ENCODE assay signal across 11 cellular contexts in the genomic region with DNA sequence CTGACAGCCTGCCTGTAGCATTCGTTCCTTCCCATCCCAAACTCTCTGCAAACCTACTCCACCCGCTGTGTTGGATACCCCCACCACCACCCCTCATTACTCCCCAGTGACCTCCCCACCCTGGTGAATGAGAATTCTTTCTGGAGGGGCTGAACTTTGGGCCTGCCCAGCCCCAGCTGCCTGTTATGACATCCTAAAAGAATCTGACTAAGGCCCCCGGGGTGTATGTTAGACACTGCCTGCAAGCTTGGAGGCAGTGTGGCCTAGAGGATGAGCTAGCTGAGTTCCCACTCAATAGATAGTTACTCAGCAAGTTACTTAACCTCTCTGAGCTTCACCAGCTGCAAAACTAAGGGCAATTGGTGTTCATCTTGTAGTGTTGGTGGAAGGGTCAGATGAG.
A peak's percentile ranks its signal among the peaks of the same experiment; 100 is the strongest.
DNase-seq lines count a peak whose midpoint lies in the region; ATAC-seq, FAIRE-seq and TF ChIP-seq lines count a peak whose summit lies in the region.
"Had no signal": no experiment of that assay in that cellular context is flagged by ENCODE, and none has a peak within 500 bp of the region (broad histone marks: within the 10 kb centered on the region; RNA-seq: fewer than 3 reads in every experiment).

No MANE protein-coding gene starts in this region.

- H3K4me1 ChIP-seq in right cardiac atrium (ENCODE audit: control insufficient read depth, insufficient read depth, low read length) (no peaks in the 10 kb centered on the region), thyroid gland (peaks cover 48 to 50% of the 10 kb centered on the region in 2 donors)
- H3K4me1 ChIP-seq: sigmoid colon had no signal

- DNase-seq in HTR-8/SVneo (ENCODE audit: insufficient read length, low spot score) (peak; percentile 30), brain pericyte (ENCODE audit: low read depth, low spot score) (peak; percentile 34), right cardiac atrium (peak in 1 of 3 donors; percentile 61), thyroid gland (no peak), retina (no peak), NCI-H2081 treated with DMSO at 0.1 percent for 48 hours (lab: John Stamatoyannopoulos, UW) (no peak), NCI-H2196 (lab: John Stamatoyannopoulos, UW; ENCODE audit: unreplicated experiment) (no peak)
- DNase-seq: naive thymus-derived CD8-positive, alpha-beta T cell; sigmoid colon had no signal

- FAIRE-seq in HTR-8/SVneo (lab: Jason Lieb, UNC): peak; percentile 54

- intact Hi-C loops in right cardiac atrium (cut with DNase I): no loop called here
- intact Hi-C loops in thyroid gland (cut with DNase I): no loop called here

- peak; percentile 32 to 45 for ATAC-seq in right cardiac atrium
- ATAC-seq: activated CD4-positive, CD25-positive, alpha-beta regulatory T cell treated with anti-CD3 and anti-CD28 coated beads, Interleukin-2, amount 50 U/mL, for 24 hours; naive thymus-derived CD8-positive, alpha-beta T cell had no signal

- H3K9me3 ChIP-seq in right cardiac atrium (ENCODE audit: control insufficient read depth, low read length) (no peaks in the 10 kb centered on the region), thyroid gland (no peaks in the 10 kb centered on the region)
- H3K9me3 ChIP-seq: sigmoid colon had no signal

- H3K27me3 ChIP-seq in right cardiac atrium (ENCODE audit: control insufficient read depth, insufficient read depth) (no peaks in the 10 kb centered on the region), thyroid gland (no peaks in the 10 kb centered on the region)
- H3K27me3 ChIP-seq: sigmoid colon had no signal

- no peak overlapping the region for H3K27ac ChIP-seq in right cardiac atrium (ENCODE audit: low read length)
- peak overlapping the region in 2 of 3 donors; percentile 60 to 83 for H3K27ac ChIP-seq in thyroid gland
- H3K27ac ChIP-seq: HL-60, sigmoid colon had no signal

- WGBS in right cardiac atrium: 60% methylated on average over 3 of the region's 3 CpGs
- 76 to 83% methylated on average over 3 of the region's 3 CpGs for WGBS in thyroid gland, 2 donors

- no peak overlapping the region for H3K4me3 ChIP-seq in right cardiac atrium (ENCODE audit: low read length)
- no peak overlapping the region for H3K4me3 ChIP-seq in thyroid gland (replicated peaks in 1 of 3)
- H3K4me3 ChIP-seq: sigmoid colon had no signal

- no peaks in the 10 kb centered on the region for H3K36me3 ChIP-seq in thyroid gland
- H3K36me3 ChIP-seq: sigmoid colon had no signal

- no peak for TF ChIP-seq CTCF in thyroid gland (IDR thresholded peaks at IDR 0.05)

- TF ChIP-seq POLR2A in thyroid gland (IDR thresholded peaks at IDR 0.05): no peak

Comparison
In these comparisons a context has a peak if more than half of its experiments do, and no peak if none do; other contexts are left out.
1. DNase-seq: peak in HTR-8/SVneo (single experiment) and brain pericyte (single experiment); none in thyroid gland (0 of 2), retina (single experiment), NCI-H2081 treated with DMSO at 0.1 percent for 48 hours (single experiment) and NCI-H2196 (single experiment).